ENCODE assay signal across 8 cellular contexts in the genomic region with DNA sequence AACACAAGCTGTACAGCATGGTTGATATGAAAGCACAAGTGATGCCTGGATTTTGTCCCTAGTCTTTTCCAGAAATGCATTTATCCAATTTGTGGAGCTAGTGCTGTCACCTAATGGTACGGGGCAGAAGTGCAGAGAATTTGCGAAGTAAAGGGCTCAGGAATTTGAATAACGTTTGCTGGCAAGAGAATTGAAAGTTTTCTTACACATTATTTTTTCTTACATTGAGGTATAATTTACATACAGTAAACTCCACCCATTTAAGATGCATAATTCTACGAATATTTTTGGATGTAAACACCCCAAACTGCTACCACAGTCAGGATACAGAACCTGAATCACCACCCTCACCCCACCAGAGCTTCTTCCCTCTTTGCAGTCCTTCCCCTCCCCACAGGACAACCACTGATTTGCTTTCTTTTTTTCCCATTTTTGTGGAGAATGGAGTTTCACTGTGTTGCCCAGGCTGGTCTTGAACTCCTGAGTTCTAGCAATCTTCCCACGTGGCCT. TPM values are rescaled to one million over a fixed set of nuclear protein-coding genes. Genes with fewer than 3 reads are reported as not detected.
DNase-seq lines count a peak whose midpoint lies in the region; ATAC-seq and TF ChIP-seq lines count a peak whose summit lies in the region.

No MANE protein-coding gene starts in this region.

- H2AFZ ChIP-seq in GM23338 (peak overlapping the region; percentile 2; the same call in 1 of the 2 replicates), mesenchymal stem cell (ENCODE audit: low read depth, low read length) (no peak overlapping the region)

- 0 out of 2 replicates have a peak, but pooled peaks cover 4% of the 10 kb centered on the region for H3F3A ChIP-seq in GM23338 (replicated peaks; ENCODE audit: low read depth)

- H3K36me3 ChIP-seq in Caco-2 (ENCODE audit: control insufficient read depth, insufficient read depth, low read length) (no peaks in the 10 kb centered on the region), GM23338 (ENCODE audit: insufficient read depth) (no peaks in the 10 kb centered on the region), NT2/D1 (ENCODE audit: insufficient read depth, insufficient read length, low read length) (no peaks in the 10 kb centered on the region), colonic mucosa (no peaks in the 10 kb centered on the region), mesenchymal stem cell (ENCODE audit: control insufficient read depth in 1 of 2, insufficient read depth in 2 of 2, low read depth in 1 of 2, low read length in 2 of 2) (no peaks in the 10 kb centered on the region), suprapubic skin (no peaks in the 10 kb centered on the region)

- H3K9ac ChIP-seq in NT2/D1 (ENCODE audit: insufficient read length, low read depth) (no peak overlapping the region), colonic mucosa (ENCODE audit: low read depth in 2 of 2, low read length in 2 of 2) (no peak overlapping the region), mesenchymal stem cell (ENCODE audit: low read length) (peak overlapping the region; percentile 28)

- POLR2A ChIA-PET in Caco-2 (lab: Charles Lee) = interaction anchor here (0.6 kb wide), 1 partner anchor 9 kb away, joined by 3 read pairs; no protein-coding TSS in a partner anchor

- CTCF ChIA-PET in Caco-2 (lab: Charles Lee) = interaction anchor here (0.5 to 4.2 kb wide), 7 partner anchors 15 to 109 kb away, joined by 3 to 111 read pairs (median 4); a partner anchor contains a TSS

- H4K8ac ChIP-seq in mesenchymal stem cell (ENCODE audit: low read length) = no peak overlapping the region

- TF ChIP-seq EP300 in suprapubic skin (IDR thresholded peaks at IDR 0.05) = no peak

- H3K23ac ChIP-seq in mesenchymal stem cell (ENCODE audit: low read length in 2 of 2) = no peak overlapping the region

- H4K91ac ChIP-seq in mesenchymal stem cell (ENCODE audit: low read length) = no peak overlapping the region

- no peaks in the 10 kb centered on the region for H3K4me1 ChIP-seq in Caco-2
- peaks cover 11% of the 10 kb centered on the region for H3K4me1 ChIP-seq in GM23338 (ENCODE audit: insufficient read depth)
- H3K4me1 ChIP-seq in NT2/D1 (ENCODE audit: insufficient read depth, insufficient read length) = peaks cover 3% of the 10 kb centered on the region
- H3K4me1 ChIP-seq in colonic mucosa = no peaks in the 10 kb centered on the region
- peaks cover 3% of the 10 kb centered on the region for H3K4me1 ChIP-seq in mesenchymal stem cell (ENCODE audit: control insufficient read depth, insufficient read depth, low read depth, low read length)
- H3K4me1 ChIP-seq in suprapubic skin = no peaks in the 10 kb centered on the region

- H3K9me2 ChIP-seq in GM23338 (ENCODE audit: insufficient read depth) = no peaks in the 10 kb centered on the region

- TF ChIP-seq CTCF in Caco-2 (IDR thresholded peaks at IDR 0.05; ENCODE audit: insufficient read depth in 1 of 2, low read depth in 1 of 2, low read length in 1 of 2, severe bottlenecking in 1 of 2, unreplicated experiment in 1 of 2) (peak; percentile 89 to 97), GM23338 (conservative IDR thresholded peaks at IDR 0.05; ENCODE audit: low read depth in 2 of 2) (peak; percentile 65 to 80), colonic mucosa (IDR thresholded peaks at IDR 0.05) (peak; percentile 28), suprapubic skin (IDR thresholded peaks at IDR 0.05) (peak in 1 of 2 donors; percentile 49)

- ATAC-seq in GM23338 (peak; percentile 50), HG02870 (IDR thresholded peaks at IDR 0.05; ENCODE audit: unreplicated experiment) (no peak), GM21423 (IDR thresholded peaks at IDR 0.05; ENCODE audit: unreplicated experiment) (no peak)

- H3K4me1 Mint-ChIP-seq in Caco-2 (ENCODE audit: low read depth, unreplicated experiment) (no peaks in the 10 kb centered on the region), GM23338 (peaks cover 24% of the 10 kb centered on the region)

- H2AK5ac ChIP-seq in mesenchymal stem cell (ENCODE audit: low read length, severe bottlenecking) = no peak overlapping the region

- H3K27ac Mint-ChIP-seq in Caco-2 (ENCODE audit: unreplicated experiment) = no peak overlapping the region
- no peak overlapping the region for H3K27ac Mint-ChIP-seq in GM23338

- H3K27me3 Mint-ChIP-seq in Caco-2 (ENCODE audit: insufficient read depth, unreplicated experiment) (peaks cover 22% of the 10 kb centered on the region), GM23338 (ENCODE audit: insufficient read depth, low read depth, poor library complexity) (peaks cover 4% of the 10 kb centered on the region)

- no peak overlapping the region for H3K14ac ChIP-seq in mesenchymal stem cell (ENCODE audit: low read length in 2 of 2)

- H3K4me3 Mint-ChIP-seq in Caco-2 (ENCODE audit: unreplicated experiment) = no peak overlapping the region
- no peak overlapping the region for H3K4me3 Mint-ChIP-seq in GM23338

- no peak for TF ChIP-seq POLR2A in suprapubic skin (IDR thresholded peaks at IDR 0.05)

- H3K4me2 ChIP-seq in GM23338 (no peak overlapping the region; the same call in 1 of the 2 replicates), mesenchymal stem cell (ENCODE audit: low read length, poor library complexity, severe bottlenecking) (no peak overlapping the region)

- H2BK120ac ChIP-seq in mesenchymal stem cell (ENCODE audit: low read depth, low read length) = no peak overlapping the region

- H3K18ac ChIP-seq in mesenchymal stem cell (ENCODE audit: low read depth in 1 of 2, low read length in 2 of 2) = no peak overlapping the region

- no peaks in the 10 kb centered on the region for H4K20me1 ChIP-seq in GM23338 (replicated peaks; ENCODE audit: insufficient read depth)

- H3K9me3 Mint-ChIP-seq in Caco-2 (ENCODE audit: unreplicated experiment) (no peaks in the 10 kb centered on the region), GM23338 (no peaks in the 10 kb centered on the region)

- WGBS in mesenchymal stem cell = 22% methylated on average over 2 of the region's 5 CpGs
- WGBS in suprapubic skin = 12% methylated on average over 5 of the region's 5 CpGs

- no peaks in the 10 kb centered on the region for H3K27me3 ChIP-seq in Caco-2 (replicated peaks; ENCODE audit: control insufficient read depth, insufficient read depth, low read length)
- no peaks in the 10 kb centered on the region for H3K27me3 ChIP-seq in GM23338 (ENCODE audit: insufficient read depth)
- no peaks in the 10 kb centered on the region for H3K27me3 ChIP-seq in NT2/D1 (ENCODE audit: insufficient read depth, insufficient read length)
- H3K27me3 ChIP-seq in colonic mucosa = no peaks in the 10 kb centered on the region
- H3K27me3 ChIP-seq in mesenchymal stem cell (ENCODE audit: control insufficient read depth in 1 of 2, insufficient read depth in 1 of 2, low read length in 2 of 2) = peaks cover 0 to 5% of the 10 kb centered on the region in 2 experiments
- peaks cover 4% of the 10 kb centered on the region for H3K27me3 ChIP-seq in suprapubic skin

- no peaks in the 10 kb centered on the region for H3K79me2 ChIP-seq in GM23338 (replicated peaks; ENCODE audit: insufficient read depth)

- no peak overlapping the region for H3K4me3 ChIP-seq in Caco-2 (ENCODE audit: low read depth, low read length)
- no peak overlapping the region for H3K4me3 ChIP-seq in GM23338
- no peak overlapping the region for H3K4me3 ChIP-seq in NT2/D1 (ENCODE audit: insufficient read length, low read depth)
- no peak overlapping the region for H3K4me3 ChIP-seq in colonic mucosa
- no peak overlapping the region for H3K4me3 ChIP-seq in mesenchymal stem cell (ENCODE audit: insufficient read depth in 1 of 2, low read depth in 1 of 2, low read length in 2 of 2)
- no peak overlapping the region for H3K4me3 ChIP-seq in suprapubic skin

- no peak overlapping the region for H2BK5ac ChIP-seq in mesenchymal stem cell (ENCODE audit: low read depth, low read length, poor library complexity, severe bottlenecking)

- H2BK12ac ChIP-seq in mesenchymal stem cell (ENCODE audit: low read length in 2 of 2) = no peak overlapping the region

- H2BK15ac ChIP-seq in mesenchymal stem cell (ENCODE audit: low read depth, poor library complexity, severe bottlenecking) = no peak overlapping the region

- no peak overlapping the region for H3K4ac ChIP-seq in mesenchymal stem cell (ENCODE audit: low read depth in 1 of 2, low read length in 2 of 2)

- peak in 1 of 2 experiments; percentile 57 for DNase-seq in Caco-2
- DNase-seq in GM23338 (ENCODE audit: low spot score) = peak; percentile 66
- DNase-seq in NT2/D1 (ENCODE audit: low read depth, low spot score) = peak; percentile 73
- DNase-seq in colonic mucosa = no peak
- peak; percentile 47 for DNase-seq in mesenchymal stem cell
- no peak for DNase-seq in suprapubic skin (ENCODE audit: low spot score in 2 of 2)

- H3K27ac ChIP-seq in GM23338 (ENCODE audit: low read depth) (no peak overlapping the region), colonic mucosa (no peak overlapping the region), mesenchymal stem cell (ENCODE audit: low read length, poor library complexity, severe bottlenecking) (no peak overlapping the region), suprapubic skin (no peak overlapping the region)

- no peaks in the 10 kb centered on the region for H3K36me3 Mint-ChIP-seq in Caco-2 (ENCODE audit: insufficient read depth, unreplicated experiment)
- no peaks in the 10 kb centered on the region for H3K36me3 Mint-ChIP-seq in GM23338 (ENCODE audit: low read depth)

- no peaks in the 10 kb centered on the region for H3K79me1 ChIP-seq in mesenchymal stem cell (replicated peaks; ENCODE audit: low read length, poor library complexity, severe bottlenecking)

- intact Hi-C loops in Caco-2 (cut with micrococcal nuclease; ENCODE audit: unreplicated experiment) = loop anchor here (1.0 kb wide), 1 partner anchor 65 kb away; no protein-coding TSS in a partner anchor
- intact Hi-C loops in colonic mucosa (cut with DNase I) = loop anchor here (10.0 kb wide), 1 partner anchor 64 kb away; a partner anchor contains a TSS

- no TSS peak for BruUV-seq in Caco-2 (replicated peaks; lab: Mats Ljungman, UMichigan)

- H3K9me3 ChIP-seq in Caco-2 = no peaks in the 10 kb centered on the region
- H3K9me3 ChIP-seq in NT2/D1 (ENCODE audit: insufficient read depth, low read length) = peaks cover 2% of the 10 kb centered on the region; the same call in 1 of the 2 replicates
- no peaks in the 10 kb centered on the region for H3K9me3 ChIP-seq in colonic mucosa
- no peaks in the 10 kb centered on the region for H3K9me3 ChIP-seq in mesenchymal stem cell (ENCODE audit: control insufficient read depth, low read length)
- no peaks in the 10 kb centered on the region for H3K9me3 ChIP-seq in suprapubic skin

RNA-seq across cellular contexts. Expression of a gene that starts 3.5 kb away (rescaled TPM):
- total RNA-seq in Caco-2 (2022) = not detected in 2 replicates
- not detected in 2 replicates for total RNA-seq in GM23338 (2014; rRNA removed; shearing (Covaris generic))
- 0.31 TPM in 1 of 2 replicates, not detected in the other for polyA plus RNA-seq in GM23338 (2016; fragmentation: Nextera tagmentation; extraction: Ambion mirVana)
- not detected for total RNA-seq in colonic mucosa
- polyA plus RNA-seq in mesenchymal stem cell (2013, experiment 1 of 2) = not detected
- polyA plus RNA-seq in mesenchymal stem cell (2013, experiment 2 of 2) = not detected
- total RNA-seq in suprapubic skin = not detected

RNA-seq across cellular contexts. Expression of a gene that starts 53.5 kb away (rescaled TPM):
- total RNA-seq in Caco-2 (2022) (0.61 and 1.00 TPM in 2 replicates), colonic mucosa (10 to 100 TPM in 1 of 2 donors, 1 to 10 TPM in 1; 4.6 to 12.1 TPM), suprapubic skin (10 to 100 TPM; 18.1 to 70.5 (median 26.4) TPM)
- 0.90 TPM in 1 of 2 replicates, not detected in the other for total RNA-seq in GM23338 (2014; rRNA removed; shearing (Covaris generic))
- polyA plus RNA-seq in GM23338 (2016; fragmentation: Nextera tagmentation; extraction: Ambion mirVana) = 0.68 and 1.2 TPM in 2 replicates
- polyA plus RNA-seq in mesenchymal stem cell (2013, experiment 1 of 2) = 0.12 TPM
- polyA plus RNA-seq in mesenchymal stem cell (2013, experiment 2 of 2) = not detected

Comparison
In these comparisons a context has a peak if more than half of its experiments do, and no peak if none do; other contexts are left out.
1. DNase-seq: peak in GM23338 (single experiment), NT2/D1 (single experiment) and mesenchymal stem cell (single experiment); none in colonic mucosa (single experiment) and suprapubic skin (0 of 2).